In the genomic region with DNA sequence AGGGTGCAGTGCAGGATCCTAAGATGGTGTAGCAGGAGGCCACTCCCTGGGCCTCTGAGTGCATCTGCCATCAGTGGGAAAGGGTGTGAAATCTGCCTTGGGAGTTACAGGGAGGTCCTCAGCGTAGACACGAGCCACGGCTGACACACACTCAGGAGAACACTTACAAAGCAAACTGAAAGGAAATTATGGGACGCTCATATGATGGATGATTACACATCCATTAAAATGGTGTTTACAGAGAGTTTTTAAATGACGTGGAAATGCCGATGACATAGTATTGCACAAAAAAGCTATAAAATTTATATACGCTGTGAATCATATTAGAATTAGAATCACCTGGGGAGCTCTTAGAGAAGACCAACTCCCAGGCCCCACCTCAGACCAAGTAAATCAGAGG, we compare ENCODE assay signal across 1 cellular context.
TF ChIP-seq lines count a peak whose summit lies in the region.

No MANE protein-coding gene starts in this region.

TF ChIP-seq in HEK293, 187 proteins besides CTCF, POLR2A, EP300 and RAD21 (continued from another document):
- TF ChIP-seq, protein P1, sequence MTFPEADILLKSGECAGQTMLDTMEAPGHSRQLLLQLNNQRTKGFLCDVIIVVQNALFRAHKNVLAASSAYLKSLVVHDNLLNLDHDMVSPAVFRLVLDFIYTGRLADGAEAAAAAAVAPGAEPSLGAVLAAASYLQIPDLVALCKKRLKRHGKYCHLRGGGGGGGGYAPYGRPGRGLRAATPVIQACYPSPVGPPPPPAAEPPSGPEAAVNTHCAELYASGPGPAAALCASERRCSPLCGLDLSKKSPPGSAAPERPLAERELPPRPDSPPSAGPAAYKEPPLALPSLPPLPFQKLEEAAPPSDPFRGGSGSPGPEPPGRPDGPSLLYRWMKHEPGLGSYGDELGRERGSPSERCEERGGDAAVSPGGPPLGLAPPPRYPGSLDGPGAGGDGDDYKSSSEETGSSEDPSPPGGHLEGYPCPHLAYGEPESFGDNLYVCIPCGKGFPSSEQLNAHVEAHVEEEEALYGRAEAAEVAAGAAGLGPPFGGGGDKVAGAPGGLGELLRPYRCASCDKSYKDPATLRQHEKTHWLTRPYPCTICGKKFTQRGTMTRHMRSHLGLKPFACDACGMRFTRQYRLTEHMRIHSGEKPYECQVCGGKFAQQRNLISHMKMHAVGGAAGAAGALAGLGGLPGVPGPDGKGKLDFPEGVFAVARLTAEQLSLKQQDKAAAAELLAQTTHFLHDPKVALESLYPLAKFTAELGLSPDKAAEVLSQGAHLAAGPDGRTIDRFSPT (tag by site-specific recombination; IDR thresholded peaks at IDR 0.05) = peak; percentile 76; the same call in 1 of the 2 replicates
- peak; percentile 88 for TF ChIP-seq ZNF843 (tag by site-specific recombination; IDR thresholded peaks at IDR 0.05)
- no peak for TF ChIP-seq ZXDB (tag by site-specific recombination; IDR thresholded peaks at IDR 0.05)
- peak; percentile 78 for TF ChIP-seq ZNF2 (tag by site-specific recombination; IDR thresholded peaks at IDR 0.05)
- TF ChIP-seq KLF9 (tag by site-specific recombination; IDR thresholded peaks at IDR 0.05; ENCODE audit: low read depth) = no peak
- no peak for TF ChIP-seq ZFP41 (tag by site-specific recombination; IDR thresholded peaks at IDR 0.05; ENCODE audit: borderline replicate concordance)
- TF ChIP-seq ZNF76 (tag by site-specific recombination; IDR thresholded peaks at IDR 0.05; ENCODE audit: borderline replicate concordance, low read depth) = peak; percentile 66; the same call in 1 of the 2 replicates
- TF ChIP-seq, protein P2, sequence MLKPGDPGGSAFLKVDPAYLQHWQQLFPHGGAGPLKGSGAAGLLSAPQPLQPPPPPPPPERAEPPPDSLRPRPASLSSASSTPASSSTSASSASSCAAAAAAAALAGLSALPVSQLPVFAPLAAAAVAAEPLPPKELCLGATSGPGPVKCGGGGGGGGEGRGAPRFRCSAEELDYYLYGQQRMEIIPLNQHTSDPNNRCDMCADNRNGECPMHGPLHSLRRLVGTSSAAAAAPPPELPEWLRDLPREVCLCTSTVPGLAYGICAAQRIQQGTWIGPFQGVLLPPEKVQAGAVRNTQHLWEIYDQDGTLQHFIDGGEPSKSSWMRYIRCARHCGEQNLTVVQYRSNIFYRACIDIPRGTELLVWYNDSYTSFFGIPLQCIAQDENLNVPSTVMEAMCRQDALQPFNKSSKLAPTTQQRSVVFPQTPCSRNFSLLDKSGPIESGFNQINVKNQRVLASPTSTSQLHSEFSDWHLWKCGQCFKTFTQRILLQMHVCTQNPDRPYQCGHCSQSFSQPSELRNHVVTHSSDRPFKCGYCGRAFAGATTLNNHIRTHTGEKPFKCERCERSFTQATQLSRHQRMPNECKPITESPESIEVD (tag by site-specific recombination; IDR thresholded peaks at IDR 0.05) = peak; percentile 93
- 0 out of 2 replicates have a peak, but pooled peaks have one; percentile 27 for TF ChIP-seq GLIS2 (tag by site-specific recombination; IDR thresholded peaks at IDR 0.05)
- peak; percentile 41; the same call in 1 of the 2 replicates for TF ChIP-seq ZBTB17 (tag by site-specific recombination; IDR thresholded peaks at IDR 0.05)
- TF ChIP-seq, protein P3, sequence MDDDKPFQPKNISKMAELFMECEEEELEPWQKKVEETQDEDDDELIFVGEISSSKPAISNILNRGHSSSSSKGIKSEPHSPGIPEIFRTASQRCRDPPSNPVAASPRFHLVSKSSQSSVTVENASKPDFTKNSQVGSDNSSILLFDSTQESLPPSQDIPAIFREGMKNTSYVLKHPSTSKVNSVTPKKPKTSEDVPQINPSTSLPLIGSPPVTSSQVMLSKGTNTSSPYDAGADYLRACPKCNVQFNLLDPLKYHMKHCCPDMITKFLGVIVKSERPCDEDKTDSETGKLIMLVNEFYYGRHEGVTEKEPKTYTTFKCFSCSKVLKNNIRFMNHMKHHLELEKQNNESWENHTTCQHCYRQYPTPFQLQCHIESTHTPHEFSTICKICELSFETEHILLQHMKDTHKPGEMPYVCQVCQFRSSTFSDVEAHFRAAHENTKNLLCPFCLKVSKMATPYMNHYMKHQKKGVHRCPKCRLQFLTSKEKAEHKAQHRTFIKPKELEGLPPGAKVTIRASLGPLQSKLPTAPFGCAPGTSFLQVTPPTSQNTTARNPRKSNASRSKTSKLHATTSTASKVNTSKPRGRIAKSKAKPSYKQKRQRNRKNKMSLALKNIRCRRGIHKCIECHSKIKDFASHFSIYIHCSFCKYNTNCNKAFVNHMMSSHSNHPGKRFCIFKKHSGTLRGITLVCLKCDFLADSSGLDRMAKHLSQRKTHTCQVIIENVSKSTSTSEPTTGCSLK (tag by site-specific recombination; IDR thresholded peaks at IDR 0.05) = no peak
- TF ChIP-seq TCF7L2 (IDR thresholded peaks at IDR 0.05; ENCODE audit: borderline replicate concordance, low read depth, low read length) = no peak
- TF ChIP-seq SP7 (tag by site-specific recombination; IDR thresholded peaks at IDR 0.05) = peak; percentile 73
- TF ChIP-seq BCL11A (tag by site-specific recombination; IDR thresholded peaks at IDR 0.05; ENCODE audit: low read depth) = peak; percentile 89; the same call in 1 of the 2 replicates
- peak; percentile 82; the same call in 1 of the 2 replicates for TF ChIP-seq GLI2 (tag by site-specific recombination; IDR thresholded peaks at IDR 0.05; ENCODE audit: borderline replicate concordance, low read depth)
- TF ChIP-seq ZNF214 (tag by site-specific recombination; IDR thresholded peaks at IDR 0.05; ENCODE audit: borderline replicate concordance) = no peak
- peak; percentile 68; the same call in 1 of the 2 replicates for TF ChIP-seq ZNF391 (tag by site-specific recombination; IDR thresholded peaks at IDR 0.05; ENCODE audit: borderline replicate concordance, low read depth)
- no peak for TF ChIP-seq ZNF768 (tag by site-specific recombination; IDR thresholded peaks at IDR 0.05)
- TF ChIP-seq MZF1 (tag by site-specific recombination; IDR thresholded peaks at IDR 0.05; ENCODE audit: borderline replicate concordance) = no peak
- TF ChIP-seq, protein P4, sequence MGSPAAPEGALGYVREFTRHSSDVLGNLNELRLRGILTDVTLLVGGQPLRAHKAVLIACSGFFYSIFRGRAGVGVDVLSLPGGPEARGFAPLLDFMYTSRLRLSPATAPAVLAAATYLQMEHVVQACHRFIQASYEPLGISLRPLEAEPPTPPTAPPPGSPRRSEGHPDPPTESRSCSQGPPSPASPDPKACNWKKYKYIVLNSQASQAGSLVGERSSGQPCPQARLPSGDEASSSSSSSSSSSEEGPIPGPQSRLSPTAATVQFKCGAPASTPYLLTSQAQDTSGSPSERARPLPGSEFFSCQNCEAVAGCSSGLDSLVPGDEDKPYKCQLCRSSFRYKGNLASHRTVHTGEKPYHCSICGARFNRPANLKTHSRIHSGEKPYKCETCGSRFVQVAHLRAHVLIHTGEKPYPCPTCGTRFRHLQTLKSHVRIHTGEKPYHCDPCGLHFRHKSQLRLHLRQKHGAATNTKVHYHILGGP (tag by site-specific recombination; IDR thresholded peaks at IDR 0.05) = no peak
- TF ChIP-seq ZNF133 (tag by site-specific recombination; IDR thresholded peaks at IDR 0.05) = no peak
- peak; percentile 42; the same call in 1 of the 2 replicates for TF ChIP-seq ZNF146 (tag by site-specific recombination; IDR thresholded peaks at IDR 0.05)
- TF ChIP-seq ZEB2 (tag by site-specific recombination; IDR thresholded peaks at IDR 0.05) = peak; percentile 95
- TF ChIP-seq ZFP69B (tag by site-specific recombination; IDR thresholded peaks at IDR 0.05) = peak; percentile 76
- peak; percentile 91 for TF ChIP-seq GLIS1 (tag by site-specific recombination; IDR thresholded peaks at IDR 0.05)
- peak; percentile 71 for TF ChIP-seq ZNF366 (tag by site-specific recombination; conservative IDR thresholded peaks at IDR 0.05)
- peak; percentile 53; the same call in 1 of the 2 replicates for TF ChIP-seq ZNF324 (tag by site-specific recombination; IDR thresholded peaks at IDR 0.05)
- TF ChIP-seq, protein P5, sequence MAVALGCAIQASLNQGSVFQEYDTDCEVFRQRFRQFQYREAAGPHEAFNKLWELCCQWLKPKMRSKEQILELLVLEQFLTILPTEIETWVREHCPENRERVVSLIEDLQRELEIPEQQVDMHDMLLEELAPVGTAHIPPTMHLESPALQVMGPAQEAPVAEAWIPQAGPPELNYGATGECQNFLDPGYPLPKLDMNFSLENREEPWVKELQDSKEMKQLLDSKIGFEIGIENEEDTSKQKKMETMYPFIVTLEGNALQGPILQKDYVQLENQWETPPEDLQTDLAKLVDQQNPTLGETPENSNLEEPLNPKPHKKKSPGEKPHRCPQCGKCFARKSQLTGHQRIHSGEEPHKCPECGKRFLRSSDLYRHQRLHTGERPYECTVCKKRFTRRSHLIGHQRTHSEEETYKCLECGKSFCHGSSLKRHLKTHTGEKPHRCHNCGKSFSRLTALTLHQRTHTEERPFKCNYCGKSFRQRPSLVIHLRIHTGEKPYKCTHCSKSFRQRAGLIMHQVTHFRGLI (tag by site-specific recombination; IDR thresholded peaks at IDR 0.05) = no peak
- TF ChIP-seq TRIM28 (IDR thresholded peaks at IDR 0.05; ENCODE audit: borderline replicate concordance, low read length) = no peak
- peak; percentile 89 for TF ChIP-seq KLF16 (tag by site-specific recombination; IDR thresholded peaks at IDR 0.05)
- TF ChIP-seq OSR2 (tag by site-specific recombination; IDR thresholded peaks at IDR 0.05) = peak; percentile 70
- no peak for TF ChIP-seq ZNF548 (tag by site-specific recombination; IDR thresholded peaks at IDR 0.05)
- TF ChIP-seq KLF1 (tag by site-specific recombination; IDR thresholded peaks at IDR 0.05) = peak; percentile 59; the same call in 1 of the 2 replicates
TF ChIP-seq in HEK293: peak in this region for 43.
